In the genomic region with DNA sequence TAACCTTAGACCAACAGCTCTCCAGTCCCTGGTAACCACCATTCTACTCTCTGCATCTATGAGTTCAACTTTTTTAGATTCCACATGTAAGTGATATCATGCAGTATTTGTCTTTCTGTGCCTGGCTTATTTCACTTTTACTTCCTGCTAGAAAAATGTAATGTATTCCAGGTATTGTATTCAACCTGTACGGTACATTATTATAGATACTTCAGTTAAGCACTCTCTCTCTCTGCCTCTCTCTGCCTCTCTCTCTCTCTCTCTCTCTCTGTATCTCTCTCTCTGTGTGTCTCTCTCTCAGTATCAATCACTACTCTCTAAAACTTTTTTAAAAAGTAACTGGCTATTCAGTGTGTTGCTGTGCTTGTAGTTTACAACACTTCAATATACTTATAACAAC, we compare ENCODE assay signal across 22 cellular contexts.
"Had no signal": no experiment of that assay in that cellular context is flagged by ENCODE, and none has a peak within 500 bp of the region (broad histone marks: within the 10 kb centered on the region; RNA-seq: fewer than 3 reads in every experiment).

No MANE protein-coding gene starts in this region.

- H3K4me3 ChIP-seq: hepatocyte, left ventricle myocardium inferior, upper lobe of right lung had no signal

- H3K27me3 ChIP-seq: upper lobe of right lung had no signal

- H3K4me1 ChIP-seq: parathyroid adenoma had no signal

- H3K9me3 Mint-ChIP-seq: activated naive CD4-positive, alpha-beta T cell treated with anti-CD3 and anti-CD28 coated beads, Interleukin-2, amount 50 U/mL, for 24 hours; natural killer cell treated with Interleukin-12 subunit alpha and Interleukin-12 subunit beta and Interleukin-15 and Interleukin-18, amount 100 ng/mL, for 72 hours had no signal

- H3K4me3 Mint-ChIP-seq: activated naive CD4-positive, alpha-beta T cell treated with anti-CD3 and anti-CD28 coated beads, Interleukin-2, amount 50 U/mL, for 24 hours; immature natural killer cell; natural killer cell treated with Interleukin-12 subunit alpha and Interleukin-12 subunit beta and Interleukin-15 and Interleukin-18, amount 100 ng/mL, for 72 hours had no signal

- H3K27ac Mint-ChIP-seq: activated naive CD4-positive, alpha-beta T cell treated with anti-CD3 and anti-CD28 coated beads, Interleukin-2, amount 50 U/mL, for 24 hours; immature natural killer cell; natural killer cell treated with Interleukin-12 subunit alpha and Interleukin-12 subunit beta and Interleukin-15 and Interleukin-18, amount 100 ng/mL, for 72 hours had no signal

- DNase-seq: activated CD4-positive, alpha-beta T cell treated with anti-CD3 and anti-CD28 coated beads for 1 hour; activated gamma-delta T cell treated with Interleukin-2 at 50 U/mL for 16 hours; activated T-cell treated with anti-CD3 and anti-CD28 coated beads, Interleukin-2, amount 50 U/mL, for 1 hour; aorta; central memory CD4-positive, alpha-beta T cell; dermis blood vessel endothelial cell; effector memory CD4-positive, alpha-beta T cell; foreskin melanocyte; immature natural killer cell; left ventricle myocardium inferior; nucleus accumbens; right cardiac atrium; stimulated activated CD4-positive, alpha-beta T cell treated with anti-CD3 and anti-CD28 coated beads, Interleukin-12 subunit alpha, Interleukin-12 subunit beta, amount 100 ng/mL, for 4 hours; stimulated activated CD4-positive, alpha-beta T cell treated with anti-CD3 and anti-CD28 coated beads, Interleukin-4, amount 100 ng/mL, for 4 hours; stimulated activated naive CD8-positive, alpha-beta T cell treated with anti-CD3 and anti-CD28 coated beads, Interleukin-15, Interleukin-2, amounts not matched to agents 100 U/mL and 50 U/mL, for 24 hours; upper lobe of right lung; WERI-Rb-1 had no signal

- ATAC-seq: esophagus mucosa; natural killer cell treated with Interleukin-12 subunit alpha and Interleukin-12 subunit beta and Interleukin-15 and Interleukin-18, amount 100 ng/mL, for 72 hours; right cardiac atrium; stimulated activated naive CD8-positive, alpha-beta T cell treated with anti-CD3 and anti-CD28 coated beads, Interleukin-15, Interleukin-2, amounts not matched to agents 100 U/mL and 50 U/mL, for 24 hours; upper lobe of right lung had no signal

- H3K36me3 Mint-ChIP-seq: activated naive CD4-positive, alpha-beta T cell treated with anti-CD3 and anti-CD28 coated beads, Interleukin-2, amount 50 U/mL, for 24 hours had no signal

- H3K36me3 ChIP-seq: left ventricle myocardium inferior, upper lobe of right lung, WERI-Rb-1 had no signal

- H3K27ac ChIP-seq: hepatocyte, left ventricle myocardium inferior, parathyroid adenoma, upper lobe of right lung, WERI-Rb-1 had no signal

- H3K9me3 ChIP-seq: left ventricle myocardium inferior, upper lobe of right lung had no signal
